12 cellular contexts compared by ENCODE assay signal in the genomic region with DNA sequence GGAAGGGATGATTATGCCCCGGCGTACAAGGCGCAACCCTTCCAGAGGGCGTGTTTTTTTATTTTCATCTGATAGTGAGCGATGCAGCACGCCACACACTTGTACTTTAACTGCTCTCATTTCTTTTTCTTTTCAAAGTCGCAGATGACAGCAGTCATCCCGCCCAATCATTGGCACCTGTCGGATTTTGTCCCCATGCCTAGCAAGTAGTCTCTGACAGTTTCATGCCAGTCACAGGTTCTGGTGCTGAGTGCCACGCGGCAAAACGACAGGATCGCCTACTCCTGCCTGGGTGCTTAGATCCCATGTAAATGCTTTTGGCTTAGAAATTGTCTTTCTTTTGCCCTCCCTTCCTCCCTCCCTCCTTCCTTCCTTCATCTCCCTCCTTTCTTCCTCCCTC.
"Had no signal": no experiment of that assay in that cellular context is flagged by ENCODE, and none has a peak within 500 bp of the region (broad histone marks: within the 10 kb centered on the region; RNA-seq: fewer than 3 reads in every experiment).

No MANE protein-coding gene starts in this region.

- ATAC-seq: activated naive CD8-positive, alpha-beta T cell treated with anti-CD3 and anti-CD28 coated beads, Interleukin-2, amount 50 U/mL, for 24 hours; left ventricle myocardium superior; pancreas had no signal

- H3K36me3 ChIP-seq: colonic mucosa, pancreas had no signal

- DNase-seq: activated naive CD4-positive, alpha-beta T cell treated with Interleukin-2 at 50 U/mL for 16 hours; activated naive CD8-positive, alpha-beta T cell treated with anti-CD3 and anti-CD28 coated beads, Interleukin-2, amount 50 U/mL, for 24 hours; colonic mucosa; effector CD4-positive, alpha-beta T cell; left ventricle myocardium superior; mesenchymal stem cell; pancreas; T-helper 9 cell; trophoblast cell had no signal

- H3K4me1 ChIP-seq: colonic mucosa, pancreas had no signal

- H3K27me3 ChIP-seq: colonic mucosa had no signal

- H3K4me3 ChIP-seq: colonic mucosa, pancreas had no signal

- H3K9me3 ChIP-seq: colonic mucosa, pancreas had no signal

- H3K27ac ChIP-seq: colonic mucosa, pancreas had no signal

- FAIRE-seq: astrocyte, frontal cortex, keratinocyte, pancreas had no signal
